Comparison of ENCODE assay signal across 9 cellular contexts in the genomic region with DNA sequence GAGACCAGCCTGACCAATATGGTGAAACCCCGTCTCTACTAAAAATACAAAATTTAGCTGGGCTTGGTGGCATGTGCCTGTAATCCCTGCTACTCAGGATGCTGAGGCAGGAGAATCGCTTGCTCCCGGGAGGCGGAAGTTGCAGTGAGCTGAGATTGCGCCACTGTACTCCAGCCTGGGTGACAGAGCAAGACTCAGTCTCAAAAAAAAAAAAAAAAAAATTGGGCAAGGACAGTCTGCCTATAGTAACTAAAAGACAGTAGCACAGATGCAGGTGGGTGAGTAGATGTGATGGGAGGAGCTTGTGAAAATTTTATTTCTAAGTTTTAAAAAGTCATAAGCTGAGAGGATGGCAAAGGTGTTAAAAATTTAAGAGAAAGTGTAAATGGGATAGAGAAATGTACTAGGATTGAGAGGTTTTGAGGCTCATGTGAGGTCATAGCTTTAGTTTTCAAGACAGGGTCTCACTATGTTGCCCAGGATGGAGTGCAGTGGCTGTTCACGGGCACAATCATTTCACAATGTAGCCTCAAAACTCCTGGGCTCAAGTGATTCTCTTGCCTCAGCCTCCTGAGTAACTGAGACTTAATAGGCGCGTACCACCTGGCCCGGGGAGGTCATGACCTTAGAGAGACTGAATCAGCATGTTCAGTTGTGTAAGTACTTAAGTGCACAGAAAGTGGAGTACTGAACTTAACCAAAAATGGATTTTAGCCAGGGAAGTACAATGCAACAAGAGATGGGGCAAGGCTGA. TPM values are rescaled to one million over a fixed set of nuclear protein-coding genes. Genes with fewer than 3 reads are reported as not detected.
A peak's percentile ranks its signal among the peaks of the same experiment; 100 is the strongest.
DNase-seq lines count a peak whose midpoint lies in the region; ATAC-seq, FAIRE-seq and TF ChIP-seq lines count a peak whose summit lies in the region.
"Had no signal": no experiment of that assay in that cellular context is flagged by ENCODE, and none has a peak within 500 bp of the region (broad histone marks: within the 10 kb centered on the region; RNA-seq: fewer than 3 reads in every experiment).

No MANE protein-coding gene starts in this region.

- TF ChIP-seq CTCF in epithelial cell of esophagus (IDR thresholded peaks at IDR 0.05; ENCODE audit: insufficient read depth, low read depth, low read length, missing control alignments): no peak
- no peak for TF ChIP-seq CTCF in pancreas (IDR thresholded peaks at IDR 0.05)

- no peak for FAIRE-seq in pancreas (lab: Jason Lieb, UNC)
- FAIRE-seq: HTR-8/SVneo had no signal

- H3K4me1 ChIP-seq in pancreas: no peaks in the 10 kb centered on the region

- H3K27ac ChIP-seq in pancreas: no peak overlapping the region

- H3K27me3 ChIP-seq in pancreas: no peaks in the 10 kb centered on the region

- peak; percentile 80 for DNase-seq in SIG-M5 treated with dmso at 0.1 percent for 504 hours (lab: John Stamatoyannopoulos, UW; ENCODE audit: unreplicated experiment)
- DNase-seq in SIG-M5 (lab: John Stamatoyannopoulos, UW): no peak
- DNase-seq in OCI-M1 (lab: John Stamatoyannopoulos, UW): peak; percentile 21
- peak; percentile 8 for DNase-seq in epithelial cell of esophagus (ENCODE audit: low read depth)
- no peak for DNase-seq in pancreas
- no peak for DNase-seq in C1 segment of cervical spinal cord (lab: John Stamatoyannopoulos, UW)

- WGBS in pancreas, 2 donors: 88 to 89% methylated on average over 9 of the region's 9 CpGs

- H3K9me3 ChIP-seq in pancreas: no peaks in the 10 kb centered on the region

- H3K36me3 ChIP-seq in pancreas: peaks cover 0 to 17% (median 9%) of the 10 kb centered on the region in 3 donors

- H3K4me3 ChIP-seq in epithelial cell of esophagus (ENCODE audit: low read length) (no peak overlapping the region), pancreas (no peak overlapping the region)

- intact Hi-C loops in pancreas (cut with DNase I): no loop called here

- ATAC-seq in pancreas: peak in 3 of 4 donors; percentile 12 to 54 (median 29)
- ATAC-seq in HG02981 (IDR thresholded peaks at IDR 0.05; ENCODE audit: unreplicated experiment): no peak
- no peak for ATAC-seq in GM19395 (IDR thresholded peaks at IDR 0.05; ENCODE audit: unreplicated experiment)

RNA-seq across cellular contexts. Expression of gene PTP4A2, which starts 33.7 kb away (rescaled TPM):
- 100 to 1,000 TPM in 2 of 6 donors, 10 to 100 TPM in 4; 58.1 to 137 (median 90.8) TPM for total RNA-seq in pancreas
- 10 to 100 TPM; 37.7 to 42.1 TPM for polyA plus RNA-seq in pancreas

Comparison
In these comparisons a context has a peak if more than half of its experiments do, and no peak if none do; other contexts are left out.
1. DNase-seq: peak in SIG-M5 treated with dmso at 0.1 percent for 504 hours (single experiment), OCI-M1 (single experiment) and epithelial cell of esophagus (single experiment); none in SIG-M5 (single experiment), pancreas (0 of 6) and C1 segment of cervical spinal cord (0 of 14).
2. ATAC-seq: peak in pancreas (3 of 4); none in HG02981 (single experiment) and GM19395 (single experiment).